Comparison of ENCODE assay signal across 1 cellular context in genomic region chr9:22044583-22044982, GRCh38.
TF ChIP-seq lines count a peak whose summit lies in the region.

No MANE protein-coding gene starts in this region.

TF ChIP-seq in HepG2, 621 proteins besides CTCF, POLR2A, EP300 and RAD21:
- TF ChIP-seq SNAI1 (CRISPR knock-in tag; IDR thresholded peaks at IDR 0.05; ENCODE audit: borderline replicate concordance): no peak
- TF ChIP-seq CREB3 (CRISPR knock-in tag; IDR thresholded peaks at IDR 0.05): no peak
- no peak for TF ChIP-seq NCOR1 (IDR thresholded peaks at IDR 0.05; ENCODE audit: borderline replicate concordance, low read length)
- TF ChIP-seq KLF12 (CRISPR knock-in tag; IDR thresholded peaks at IDR 0.05; ENCODE audit: borderline replicate concordance): no peak
- no peak for TF ChIP-seq ZNF350 (CRISPR knock-in tag; IDR thresholded peaks at IDR 0.05; ENCODE audit: borderline replicate concordance, low read depth)
- TF ChIP-seq ZBED4 (CRISPR knock-in tag; IDR thresholded peaks at IDR 0.05; ENCODE audit: borderline replicate concordance): no peak
- TF ChIP-seq MTF1 (CRISPR knock-in tag; IDR thresholded peaks at IDR 0.05): no peak
- TF ChIP-seq GZF1 (CRISPR knock-in tag; IDR thresholded peaks at IDR 0.05): no peak
- no peak for TF ChIP-seq GABPB1 (CRISPR knock-in tag; IDR thresholded peaks at IDR 0.05)
- TF ChIP-seq NFRKB (IDR thresholded peaks at IDR 0.05): no peak
